ENCODE assay signal across 1 cellular context in genomic region chr1:230627767-230628166, GRCh38.
TF ChIP-seq lines count a peak whose summit lies in the region.

No MANE protein-coding gene starts in this region.

TF ChIP-seq in HEK293, 187 proteins besides CTCF, POLR2A, EP300 and RAD21 (continued from another document):
- TF ChIP-seq ZNF518A (tag by site-specific recombination; conservative IDR thresholded peaks at IDR 0.05; ENCODE audit: low read depth) (peak; percentile 16; the same call in 1 of the 2 replicates), ZNF548 (tag by site-specific recombination; IDR thresholded peaks at IDR 0.05) (no peak), ZNF133 (tag by site-specific recombination; IDR thresholded peaks at IDR 0.05) (no peak), OVOL3 (tag by site-specific recombination; IDR thresholded peaks at IDR 0.05) (no peak)
TF ChIP-seq in HEK293: peak in this region for 2.
